Comparison of ENCODE assay signal across 1 cellular context in genomic region chr12:112380663-112381420, GRCh38.
TF ChIP-seq lines count a peak whose summit lies in the region.

No MANE protein-coding gene starts in this region.

TF ChIP-seq in K562, 482 proteins besides CTCF, POLR2A, EP300 and RAD21:
- TF ChIP-seq SMARCB1 (IDR thresholded peaks at IDR 0.05; ENCODE audit: insufficient read length, low read depth) (no peak), SRSF7 (optimal IDR thresholded peaks at IDR 0.05; ENCODE audit: low read depth, low read length) (no peak), TFAP4 (CRISPR knock-in tag; IDR thresholded peaks at IDR 0.05; ENCODE audit: borderline replicate concordance) (0 out of 2 replicates have a peak, but pooled peaks have one; percentile 11), PKNOX1 (IDR thresholded peaks at IDR 0.05) (peak; percentile 27; the same call in 1 of the 2 replicates), HDAC1 (IDR thresholded peaks at IDR 0.05) (no peak), NCOA4 (IDR thresholded peaks at IDR 0.05; ENCODE audit: partially characterized antibody) (no peak), RERE (CRISPR knock-in tag; IDR thresholded peaks at IDR 0.05; ENCODE audit: borderline replicate concordance) (0 out of 2 replicates have a peak, but pooled peaks have one; percentile 44), MBD1 (CRISPR knock-in tag; IDR thresholded peaks at IDR 0.05) (peak; percentile 62; the same call in 1 of the 2 replicates), IRF9 (tag; IDR thresholded peaks at IDR 0.05) (no peak), MLLT1 (IDR thresholded peaks at IDR 0.05) (peak in 1 of 2 experiments; percentile 80; a peak in 2 of 4 replicates), POLR2B (IDR thresholded peaks at IDR 0.05; ENCODE audit: low read depth, partially characterized antibody) (no peak), IRF1 (CRISPR knock-in tag; IDR thresholded peaks at IDR 0.05; ENCODE audit: borderline replicate concordance) (no peak), SMAD4 (CRISPR knock-in tag; conservative IDR thresholded peaks at IDR 0.05) (no peak), RBM15 (IDR thresholded peaks at IDR 0.05; ENCODE audit: insufficient read depth, low read length) (no peak), BCOR (IDR thresholded peaks at IDR 0.05) (peak; percentile 59; the same call in 1 of the 2 replicates), RBBP5 (IDR thresholded peaks at IDR 0.05; ENCODE audit: borderline replicate concordance, insufficient read depth, low read length, poor library complexity, severe bottlenecking) (peak; percentile 16), ZNF780A (CRISPR knock-in tag; IDR thresholded peaks at IDR 0.05) (no peak), FOXP4 (CRISPR knock-in tag; IDR thresholded peaks at IDR 0.05; ENCODE audit: borderline replicate concordance) (no peak), THRA (IDR thresholded peaks at IDR 0.05) (no peak), ZNF324 (CRISPR knock-in tag; IDR thresholded peaks at IDR 0.05) (no peak), ZNF408 (CRISPR knock-in tag; IDR thresholded peaks at IDR 0.05; ENCODE audit: low read depth) (no peak), NONO (IDR thresholded peaks at IDR 0.05; ENCODE audit: low read depth in 2 of 2, low read length in 1 of 2) (no peak), ZFX (CRISPR knock-in tag; IDR thresholded peaks at IDR 0.05) (peak; percentile 41; the same call in 1 of the 2 replicates), ZNF124 (CRISPR knock-in tag; IDR thresholded peaks at IDR 0.05) (no peak), TFAM (CRISPR knock-in tag; conservative IDR thresholded peaks at IDR 0.05) (no peak), WHSC1 (IDR thresholded peaks at IDR 0.05; ENCODE audit: low read length) (no peak)
